1 cellular context compared by ENCODE assay signal in the genomic region with DNA sequence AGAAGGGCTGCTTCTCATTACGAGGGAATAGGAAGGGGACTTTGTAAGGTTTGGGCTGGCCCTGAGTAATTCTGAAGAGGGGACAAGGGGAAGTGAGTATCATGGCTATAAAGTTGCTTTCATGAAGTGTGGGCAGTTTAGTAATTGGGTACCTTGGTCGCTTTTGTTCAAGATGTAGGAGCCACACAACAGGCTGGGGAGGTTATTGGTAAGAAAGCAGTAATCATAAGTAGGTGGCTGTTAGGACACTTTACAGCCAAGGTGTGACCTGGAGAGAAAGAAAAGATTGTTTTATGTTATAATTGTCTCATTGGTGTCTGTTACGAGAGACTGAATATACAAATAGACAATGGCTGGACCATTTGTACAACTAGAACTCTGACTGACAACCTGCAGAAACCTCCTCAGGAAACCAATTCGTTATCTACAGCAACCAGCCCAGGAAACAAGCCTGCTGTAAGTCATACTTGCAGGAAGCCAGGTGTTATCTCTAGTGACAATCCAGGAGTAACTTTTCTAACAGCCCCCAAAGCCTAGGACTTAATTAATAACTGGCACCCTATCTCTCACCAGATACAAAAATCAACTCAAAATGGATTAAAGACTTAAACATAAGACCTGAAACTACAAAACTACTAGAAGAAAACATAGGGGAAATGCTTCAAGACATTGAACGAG.
A peak's percentile ranks its signal among the peaks of the same experiment; 100 is the strongest.
TF ChIP-seq lines count a peak whose summit lies in the region.

No MANE protein-coding gene starts in this region.

TF ChIP-seq in K562, 482 proteins besides CTCF, POLR2A, EP300 and RAD21 (continued from another document and continues in another):
- TF ChIP-seq, protein P1, sequence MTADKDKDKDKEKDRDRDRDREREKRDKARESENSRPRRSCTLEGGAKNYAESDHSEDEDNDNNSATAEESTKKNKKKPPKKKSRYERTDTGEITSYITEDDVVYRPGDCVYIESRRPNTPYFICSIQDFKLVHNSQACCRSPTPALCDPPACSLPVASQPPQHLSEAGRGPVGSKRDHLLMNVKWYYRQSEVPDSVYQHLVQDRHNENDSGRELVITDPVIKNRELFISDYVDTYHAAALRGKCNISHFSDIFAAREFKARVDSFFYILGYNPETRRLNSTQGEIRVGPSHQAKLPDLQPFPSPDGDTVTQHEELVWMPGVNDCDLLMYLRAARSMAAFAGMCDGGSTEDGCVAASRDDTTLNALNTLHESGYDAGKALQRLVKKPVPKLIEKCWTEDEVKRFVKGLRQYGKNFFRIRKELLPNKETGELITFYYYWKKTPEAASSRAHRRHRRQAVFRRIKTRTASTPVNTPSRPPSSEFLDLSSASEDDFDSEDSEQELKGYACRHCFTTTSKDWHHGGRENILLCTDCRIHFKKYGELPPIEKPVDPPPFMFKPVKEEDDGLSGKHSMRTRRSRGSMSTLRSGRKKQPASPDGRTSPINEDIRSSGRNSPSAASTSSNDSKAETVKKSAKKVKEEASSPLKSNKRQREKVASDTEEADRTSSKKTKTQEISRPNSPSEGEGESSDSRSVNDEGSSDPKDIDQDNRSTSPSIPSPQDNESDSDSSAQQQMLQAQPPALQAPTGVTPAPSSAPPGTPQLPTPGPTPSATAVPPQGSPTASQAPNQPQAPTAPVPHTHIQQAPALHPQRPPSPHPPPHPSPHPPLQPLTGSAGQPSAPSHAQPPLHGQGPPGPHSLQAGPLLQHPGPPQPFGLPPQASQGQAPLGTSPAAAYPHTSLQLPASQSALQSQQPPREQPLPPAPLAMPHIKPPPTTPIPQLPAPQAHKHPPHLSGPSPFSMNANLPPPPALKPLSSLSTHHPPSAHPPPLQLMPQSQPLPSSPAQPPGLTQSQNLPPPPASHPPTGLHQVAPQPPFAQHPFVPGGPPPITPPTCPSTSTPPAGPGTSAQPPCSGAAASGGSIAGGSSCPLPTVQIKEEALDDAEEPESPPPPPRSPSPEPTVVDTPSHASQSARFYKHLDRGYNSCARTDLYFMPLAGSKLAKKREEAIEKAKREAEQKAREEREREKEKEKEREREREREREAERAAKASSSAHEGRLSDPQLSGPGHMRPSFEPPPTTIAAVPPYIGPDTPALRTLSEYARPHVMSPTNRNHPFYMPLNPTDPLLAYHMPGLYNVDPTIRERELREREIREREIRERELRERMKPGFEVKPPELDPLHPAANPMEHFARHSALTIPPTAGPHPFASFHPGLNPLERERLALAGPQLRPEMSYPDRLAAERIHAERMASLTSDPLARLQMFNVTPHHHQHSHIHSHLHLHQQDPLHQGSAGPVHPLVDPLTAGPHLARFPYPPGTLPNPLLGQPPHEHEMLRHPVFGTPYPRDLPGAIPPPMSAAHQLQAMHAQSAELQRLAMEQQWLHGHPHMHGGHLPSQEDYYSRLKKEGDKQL (CRISPR knock-in tag; IDR thresholded peaks at IDR 0.05; ENCODE audit: borderline replicate concordance) = no peak
- no peak for TF ChIP-seq KAT2B (IDR thresholded peaks at IDR 0.05; ENCODE audit: low read depth, low read length)
- peak; percentile 99 for TF ChIP-seq RNF2 (IDR thresholded peaks at IDR 0.05)
- TF ChIP-seq, protein P2, sequence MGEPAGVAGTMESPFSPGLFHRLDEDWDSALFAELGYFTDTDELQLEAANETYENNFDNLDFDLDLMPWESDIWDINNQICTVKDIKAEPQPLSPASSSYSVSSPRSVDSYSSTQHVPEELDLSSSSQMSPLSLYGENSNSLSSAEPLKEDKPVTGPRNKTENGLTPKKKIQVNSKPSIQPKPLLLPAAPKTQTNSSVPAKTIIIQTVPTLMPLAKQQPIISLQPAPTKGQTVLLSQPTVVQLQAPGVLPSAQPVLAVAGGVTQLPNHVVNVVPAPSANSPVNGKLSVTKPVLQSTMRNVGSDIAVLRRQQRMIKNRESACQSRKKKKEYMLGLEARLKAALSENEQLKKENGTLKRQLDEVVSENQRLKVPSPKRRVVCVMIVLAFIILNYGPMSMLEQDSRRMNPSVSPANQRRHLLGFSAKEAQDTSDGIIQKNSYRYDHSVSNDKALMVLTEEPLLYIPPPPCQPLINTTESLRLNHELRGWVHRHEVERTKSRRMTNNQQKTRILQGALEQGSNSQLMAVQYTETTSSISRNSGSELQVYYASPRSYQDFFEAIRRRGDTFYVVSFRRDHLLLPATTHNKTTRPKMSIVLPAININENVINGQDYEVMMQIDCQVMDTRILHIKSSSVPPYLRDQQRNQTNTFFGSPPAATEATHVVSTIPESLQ (CRISPR knock-in tag; IDR thresholded peaks at IDR 0.05) = no peak
- TF ChIP-seq, protein P3, sequence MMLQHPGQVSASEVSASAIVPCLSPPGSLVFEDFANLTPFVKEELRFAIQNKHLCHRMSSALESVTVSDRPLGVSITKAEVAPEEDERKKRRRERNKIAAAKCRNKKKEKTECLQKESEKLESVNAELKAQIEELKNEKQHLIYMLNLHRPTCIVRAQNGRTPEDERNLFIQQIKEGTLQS (IDR thresholded peaks at IDR 0.05) = peak; percentile 53
- TF ChIP-seq, protein P3 (CRISPR knock-in tag; conservative IDR thresholded peaks at IDR 0.05) = no peak
- peak; percentile 99 for TF ChIP-seq CCNT2 (IDR thresholded peaks at IDR 0.05; ENCODE audit: borderline replicate concordance, extremely low read depth, insufficient read length, low read depth, low read length)
- TF ChIP-seq EP400 (IDR thresholded peaks at IDR 0.05) = peak; percentile 69
- 0 out of 2 replicates have a peak, but pooled peaks have one; percentile 50 for TF ChIP-seq MEF2A (IDR thresholded peaks at IDR 0.05; ENCODE audit: control insufficient read depth, low read depth, low read length)
- TF ChIP-seq, protein P4, sequence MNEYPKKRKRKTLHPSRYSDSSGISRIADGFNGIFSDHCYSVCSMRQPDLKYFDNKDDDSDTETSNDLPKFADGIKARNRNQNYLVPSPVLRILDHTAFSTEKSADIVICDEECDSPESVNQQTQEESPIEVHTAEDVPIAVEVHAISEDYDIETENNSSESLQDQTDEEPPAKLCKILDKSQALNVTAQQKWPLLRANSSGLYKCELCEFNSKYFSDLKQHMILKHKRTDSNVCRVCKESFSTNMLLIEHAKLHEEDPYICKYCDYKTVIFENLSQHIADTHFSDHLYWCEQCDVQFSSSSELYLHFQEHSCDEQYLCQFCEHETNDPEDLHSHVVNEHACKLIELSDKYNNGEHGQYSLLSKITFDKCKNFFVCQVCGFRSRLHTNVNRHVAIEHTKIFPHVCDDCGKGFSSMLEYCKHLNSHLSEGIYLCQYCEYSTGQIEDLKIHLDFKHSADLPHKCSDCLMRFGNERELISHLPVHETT (CRISPR knock-in tag; conservative IDR thresholded peaks at IDR 0.05 in 1 of 2, IDR thresholded peaks at IDR 0.05 in 1 of 2) = peak in 1 of 2 experiments; percentile 63; a peak in 1 of 4 replicates
- TF ChIP-seq, protein P5, sequence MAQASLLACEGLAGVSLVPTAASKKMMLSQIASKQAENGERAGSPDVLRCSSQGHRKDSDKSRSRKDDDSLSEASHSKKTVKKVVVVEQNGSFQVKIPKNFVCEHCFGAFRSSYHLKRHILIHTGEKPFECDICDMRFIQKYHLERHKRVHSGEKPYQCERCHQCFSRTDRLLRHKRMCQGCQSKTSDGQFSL (CRISPR knock-in tag; IDR thresholded peaks at IDR 0.05) = no peak
- TF ChIP-seq, protein P5 (tag; IDR thresholded peaks at IDR 0.05) = no peak
- no peak for TF ChIP-seq HSF4 (CRISPR knock-in tag; IDR thresholded peaks at IDR 0.05; ENCODE audit: borderline replicate concordance)
- TF ChIP-seq, protein P6, sequence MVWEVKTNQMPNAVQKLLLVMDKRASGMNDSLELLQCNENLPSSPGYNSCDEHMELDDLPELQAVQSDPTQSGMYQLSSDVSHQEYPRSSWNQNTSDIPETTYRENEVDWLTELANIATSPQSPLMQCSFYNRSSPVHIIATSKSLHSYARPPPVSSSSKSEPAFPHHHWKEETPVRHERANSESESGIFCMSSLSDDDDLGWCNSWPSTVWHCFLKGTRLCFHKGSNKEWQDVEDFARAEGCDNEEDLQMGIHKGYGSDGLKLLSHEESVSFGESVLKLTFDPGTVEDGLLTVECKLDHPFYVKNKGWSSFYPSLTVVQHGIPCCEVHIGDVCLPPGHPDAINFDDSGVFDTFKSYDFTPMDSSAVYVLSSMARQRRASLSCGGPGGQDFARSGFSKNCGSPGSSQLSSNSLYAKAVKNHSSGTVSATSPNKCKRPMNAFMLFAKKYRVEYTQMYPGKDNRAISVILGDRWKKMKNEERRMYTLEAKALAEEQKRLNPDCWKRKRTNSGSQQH (CRISPR knock-in tag; IDR thresholded peaks at IDR 0.05) = 0 out of 2 replicates have a peak, but pooled peaks have one; percentile 25
- TF ChIP-seq NBN (IDR thresholded peaks at IDR 0.05; ENCODE audit: low read depth) = no peak; the same call in 1 of the 2 replicates
- TF ChIP-seq NCOA2 (IDR thresholded peaks at IDR 0.05; ENCODE audit: partially characterized antibody in 2 of 2) = peak; percentile 85 to 87
- peak; percentile 89; the same call in 1 of the 2 replicates for TF ChIP-seq CC2D1A (IDR thresholded peaks at IDR 0.05)
- TF ChIP-seq NFYB (IDR thresholded peaks at IDR 0.05; ENCODE audit: extremely low read depth, insufficient read length) = no peak
- peak; percentile 59 for TF ChIP-seq ZNF175 (CRISPR knock-in tag; IDR thresholded peaks at IDR 0.05; ENCODE audit: low read depth)
- no peak for TF ChIP-seq FOXJ3 (CRISPR knock-in tag; IDR thresholded peaks at IDR 0.05)
- TF ChIP-seq ESRRB (CRISPR knock-in tag; IDR thresholded peaks at IDR 0.05; ENCODE audit: borderline replicate concordance) = no peak
- TF ChIP-seq, protein P7, sequence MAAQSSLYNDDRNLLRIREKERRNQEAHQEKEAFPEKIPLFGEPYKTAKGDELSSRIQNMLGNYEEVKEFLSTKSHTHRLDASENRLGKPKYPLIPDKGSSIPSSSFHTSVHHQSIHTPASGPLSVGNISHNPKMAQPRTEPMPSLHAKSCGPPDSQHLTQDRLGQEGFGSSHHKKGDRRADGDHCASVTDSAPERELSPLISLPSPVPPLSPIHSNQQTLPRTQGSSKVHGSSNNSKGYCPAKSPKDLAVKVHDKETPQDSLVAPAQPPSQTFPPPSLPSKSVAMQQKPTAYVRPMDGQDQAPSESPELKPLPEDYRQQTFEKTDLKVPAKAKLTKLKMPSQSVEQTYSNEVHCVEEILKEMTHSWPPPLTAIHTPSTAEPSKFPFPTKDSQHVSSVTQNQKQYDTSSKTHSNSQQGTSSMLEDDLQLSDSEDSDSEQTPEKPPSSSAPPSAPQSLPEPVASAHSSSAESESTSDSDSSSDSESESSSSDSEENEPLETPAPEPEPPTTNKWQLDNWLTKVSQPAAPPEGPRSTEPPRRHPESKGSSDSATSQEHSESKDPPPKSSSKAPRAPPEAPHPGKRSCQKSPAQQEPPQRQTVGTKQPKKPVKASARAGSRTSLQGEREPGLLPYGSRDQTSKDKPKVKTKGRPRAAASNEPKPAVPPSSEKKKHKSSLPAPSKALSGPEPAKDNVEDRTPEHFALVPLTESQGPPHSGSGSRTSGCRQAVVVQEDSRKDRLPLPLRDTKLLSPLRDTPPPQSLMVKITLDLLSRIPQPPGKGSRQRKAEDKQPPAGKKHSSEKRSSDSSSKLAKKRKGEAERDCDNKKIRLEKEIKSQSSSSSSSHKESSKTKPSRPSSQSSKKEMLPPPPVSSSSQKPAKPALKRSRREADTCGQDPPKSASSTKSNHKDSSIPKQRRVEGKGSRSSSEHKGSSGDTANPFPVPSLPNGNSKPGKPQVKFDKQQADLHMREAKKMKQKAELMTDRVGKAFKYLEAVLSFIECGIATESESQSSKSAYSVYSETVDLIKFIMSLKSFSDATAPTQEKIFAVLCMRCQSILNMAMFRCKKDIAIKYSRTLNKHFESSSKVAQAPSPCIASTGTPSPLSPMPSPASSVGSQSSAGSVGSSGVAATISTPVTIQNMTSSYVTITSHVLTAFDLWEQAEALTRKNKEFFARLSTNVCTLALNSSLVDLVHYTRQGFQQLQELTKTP (IDR thresholded peaks at IDR 0.05; ENCODE audit: low read depth in 1 of 2, partially characterized antibody in 2 of 2) = peak in 1 of 2 experiments; percentile 35
- TF ChIP-seq, protein P8, sequence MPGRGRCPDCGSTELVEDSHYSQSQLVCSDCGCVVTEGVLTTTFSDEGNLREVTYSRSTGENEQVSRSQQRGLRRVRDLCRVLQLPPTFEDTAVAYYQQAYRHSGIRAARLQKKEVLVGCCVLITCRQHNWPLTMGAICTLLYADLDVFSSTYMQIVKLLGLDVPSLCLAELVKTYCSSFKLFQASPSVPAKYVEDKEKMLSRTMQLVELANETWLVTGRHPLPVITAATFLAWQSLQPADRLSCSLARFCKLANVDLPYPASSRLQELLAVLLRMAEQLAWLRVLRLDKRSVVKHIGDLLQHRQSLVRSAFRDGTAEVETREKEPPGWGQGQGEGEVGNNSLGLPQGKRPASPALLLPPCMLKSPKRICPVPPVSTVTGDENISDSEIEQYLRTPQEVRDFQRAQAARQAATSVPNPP (IDR thresholded peaks at IDR 0.05; ENCODE audit: borderline replicate concordance, insufficient read depth, insufficient read length) = no peak
- peak; percentile 66 for TF ChIP-seq CXXC5 (CRISPR knock-in tag; IDR thresholded peaks at IDR 0.05)
- TF ChIP-seq SAFB2 (IDR thresholded peaks at IDR 0.05; ENCODE audit: borderline replicate concordance, low read depth, low read length, severe bottlenecking) = no peak
- TF ChIP-seq, protein P9, sequence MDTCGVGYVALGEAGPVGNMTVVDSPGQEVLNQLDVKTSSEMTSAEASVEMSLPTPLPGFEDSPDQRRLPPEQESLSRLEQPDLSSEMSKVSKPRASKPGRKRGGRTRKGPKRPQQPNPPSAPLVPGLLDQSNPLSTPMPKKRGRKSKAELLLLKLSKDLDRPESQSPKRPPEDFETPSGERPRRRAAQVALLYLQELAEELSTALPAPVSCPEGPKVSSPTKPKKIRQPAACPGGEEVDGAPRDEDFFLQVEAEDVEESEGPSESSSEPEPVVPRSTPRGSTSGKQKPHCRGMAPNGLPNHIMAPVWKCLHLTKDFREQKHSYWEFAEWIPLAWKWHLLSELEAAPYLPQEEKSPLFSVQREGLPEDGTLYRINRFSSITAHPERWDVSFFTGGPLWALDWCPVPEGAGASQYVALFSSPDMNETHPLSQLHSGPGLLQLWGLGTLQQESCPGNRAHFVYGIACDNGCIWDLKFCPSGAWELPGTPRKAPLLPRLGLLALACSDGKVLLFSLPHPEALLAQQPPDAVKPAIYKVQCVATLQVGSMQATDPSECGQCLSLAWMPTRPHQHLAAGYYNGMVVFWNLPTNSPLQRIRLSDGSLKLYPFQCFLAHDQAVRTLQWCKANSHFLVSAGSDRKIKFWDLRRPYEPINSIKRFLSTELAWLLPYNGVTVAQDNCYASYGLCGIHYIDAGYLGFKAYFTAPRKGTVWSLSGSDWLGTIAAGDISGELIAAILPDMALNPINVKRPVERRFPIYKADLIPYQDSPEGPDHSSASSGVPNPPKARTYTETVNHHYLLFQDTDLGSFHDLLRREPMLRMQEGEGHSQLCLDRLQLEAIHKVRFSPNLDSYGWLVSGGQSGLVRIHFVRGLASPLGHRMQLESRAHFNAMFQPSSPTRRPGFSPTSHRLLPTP (IDR thresholded peaks at IDR 0.05; ENCODE audit: borderline replicate concordance, extremely low read depth, insufficient read length) = no peak
- no peak for TF ChIP-seq RBM25 (IDR thresholded peaks at IDR 0.05; ENCODE audit: low read depth, low read length, severe bottlenecking)
- TF ChIP-seq HCFC1 (IDR thresholded peaks at IDR 0.05; ENCODE audit: low read depth, low read length) = no peak
- TF ChIP-seq COPS2 (conservative IDR thresholded peaks at IDR 0.05) = no peak
